Comparison of ENCODE assay signal across 1 cellular context in the genomic region with DNA sequence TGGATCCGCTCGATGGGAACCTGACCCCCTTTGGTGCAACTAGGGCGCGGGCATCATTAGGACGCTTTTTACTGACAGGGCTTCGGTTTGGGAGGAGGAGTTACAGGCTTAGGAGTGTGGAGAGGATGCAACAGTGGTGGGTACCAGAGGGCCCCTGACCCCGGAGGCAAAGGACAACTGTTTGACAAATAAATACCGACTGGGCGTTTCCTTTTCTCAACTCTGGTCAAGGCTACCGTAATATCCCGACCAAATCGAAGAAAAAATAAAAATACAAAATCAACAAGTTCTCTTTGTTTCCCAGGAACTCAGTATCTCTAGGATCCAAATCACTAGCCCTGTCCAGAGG.
TF ChIP-seq lines count a peak whose summit lies in the region.

No MANE protein-coding gene starts in this region.

TF ChIP-seq in WTC11, 78 proteins besides CTCF, POLR2A, EP300 and RAD21 (continued from another document):
- TF ChIP-seq JUN (CRISPR knock-in tag; IDR thresholded peaks at IDR 0.05): no peak
